8 cellular contexts compared by ENCODE assay signal in genomic region chr3:52052831-52053306, GRCh38. TPM values are rescaled to one million over a fixed set of nuclear protein-coding genes. Genes with fewer than 3 reads are reported as not detected.
A peak's percentile ranks its signal among the peaks of the same experiment; 100 is the strongest.
DNase-seq lines count a peak whose midpoint lies in the region; ATAC-seq and TF ChIP-seq lines count a peak whose summit lies in the region.

No MANE protein-coding gene starts in this region.

- no peaks in the 10 kb centered on the region for H3K27me3 ChIP-seq in effector memory CD4-positive, alpha-beta T cell (replicated peaks; ENCODE audit: control insufficient read depth, insufficient read depth, low read length, poor library complexity, severe bottlenecking)

- peaks cover 10% of the 10 kb centered on the region for H3K36me3 Mint-ChIP-seq in memory B cell

- peak overlapping the region; percentile 74 for H3K27ac ChIP-seq in effector memory CD4-positive, alpha-beta T cell (ENCODE audit: insufficient read depth, low read length, poor library complexity, severe bottlenecking)

- ATAC-seq in memory B cell (ENCODE audit: low read depth), result no peak

- H3K4me1 Mint-ChIP-seq in memory B cell, result peaks cover 33% of the 10 kb centered on the region

- peak; percentile 80 for DNase-seq in AG10803 (ENCODE audit: low read depth)
- DNase-seq in HT1080 (ENCODE audit: low read depth), result peak; percentile 91
- peak; percentile 29 to 53 (median 31) for DNase-seq in effector memory CD4-positive, alpha-beta T cell
- no peak for DNase-seq in memory B cell (ENCODE audit: low spot score in 2 of 2)
- DNase-seq in stimulated activated CD8-positive, alpha-beta memory T cell treated with anti-CD3 and anti-CD28 coated beads, Interleukin-4, amount 100 ng/mL, for 24 hours (ENCODE audit: low read depth), result peak; percentile 26
- no peak for DNase-seq in NCI-H748 treated with DMSO at 0.1 percent for 48 hours (lab: John Stamatoyannopoulos, UW)
- DNase-seq in NCI-H1105 treated with DMSO at 0.1 percent for 48 hours (lab: John Stamatoyannopoulos, UW), result no peak

- H3K9me3 Mint-ChIP-seq in memory B cell, result no peaks in the 10 kb centered on the region

- peaks cover 39% of the 10 kb centered on the region for H3K36me3 ChIP-seq in effector memory CD4-positive, alpha-beta T cell (ENCODE audit: control insufficient read depth, insufficient read depth, low read length)

- peaks cover 56% of the 10 kb centered on the region for H3K4me1 ChIP-seq in effector memory CD4-positive, alpha-beta T cell (ENCODE audit: control insufficient read depth, insufficient read depth, low read length, poor library complexity, severe bottlenecking)

- H3K4me3 ChIP-seq in AG10803 (ENCODE audit: low read length), result peak overlapping the region; percentile 95
- peak overlapping the region; percentile 48 for H3K4me3 ChIP-seq in WI38 (ENCODE audit: low read depth, low read length)
- peak overlapping the region; percentile 74 for H3K4me3 ChIP-seq in effector memory CD4-positive, alpha-beta T cell (ENCODE audit: insufficient read depth, low read depth, low read length, poor library complexity, severe bottlenecking)

- peak overlapping the region; percentile 63 for H3K4me3 Mint-ChIP-seq in memory B cell

- H3K27ac Mint-ChIP-seq in memory B cell, result peak overlapping the region; percentile 58

- H3K9me3 ChIP-seq in effector memory CD4-positive, alpha-beta T cell (ENCODE audit: control insufficient read depth, low read length), result no peaks in the 10 kb centered on the region

- peak; percentile 58 for TF ChIP-seq CTCF in AG10803 (conservative IDR thresholded peaks at IDR 0.05; ENCODE audit: low read length)
- TF ChIP-seq CTCF in WI38 (IDR thresholded peaks at IDR 0.05; ENCODE audit: low read depth, low read length), result peak; percentile 51

- no peaks in the 10 kb centered on the region for H3K27me3 Mint-ChIP-seq in memory B cell

RNA-seq across cellular contexts. Expression of gene DUSP7, which starts 3.5 kb away (rescaled TPM):
- total RNA-seq in HT1080 (2014; rRNA removed; shearing (Covaris generic)), result 31.9 and 39.9 TPM in 2 replicates
- 25.3 and 26.9 TPM in 2 replicates for polyA plus RNA-seq in HT1080 (2015; cell fraction: cytosol; rRNA removed)
- 16.4 and 17.2 TPM in 2 replicates for polyA plus RNA-seq in HT1080 (2015; cell fraction: nucleus; rRNA removed)

RNA-seq across cellular contexts. Expression of gene RPL29, which starts 57.2 kb away (rescaled TPM):
- total RNA-seq in HT1080 (2014; rRNA removed; shearing (Covaris generic)), result 1,388 and 1,455 TPM in 2 replicates
- 1,897 and 2,150 TPM in 2 replicates for polyA plus RNA-seq in HT1080 (2015; cell fraction: cytosol; rRNA removed)
- polyA plus RNA-seq in HT1080 (2015; cell fraction: nucleus; rRNA removed), result 718 and 788 TPM in 2 replicates

Comparison
In these comparisons a context has a peak if more than half of its experiments do, and no peak if none do; other contexts are left out.
1. DNase-seq: peak in AG10803 (single experiment), HT1080 (single experiment), effector memory CD4-positive, alpha-beta T cell (3 of 3) and stimulated activated CD8-positive, alpha-beta memory T cell treated with anti-CD3 and anti-CD28 coated beads, Interleukin-4, amount 100 ng/mL, for 24 hours (single experiment); none in memory B cell (0 of 2), NCI-H748 treated with DMSO at 0.1 percent for 48 hours (single experiment) and NCI-H1105 treated with DMSO at 0.1 percent for 48 hours (single experiment).
2. Peak in every context shown above with its lines, with median percentiles within 50 percentile points of each other: H3K4me3 ChIP-seq.